Comparison of ENCODE assay signal across 9 cellular contexts in genomic region chr3:150599611-150600297, GRCh38. TPM values are rescaled to one million over a fixed set of nuclear protein-coding genes. Genes with fewer than 3 reads are reported as not detected.
DNase-seq lines count a peak whose midpoint lies in the region; ATAC-seq and TF ChIP-seq lines count a peak whose summit lies in the region.
"Had no signal": no experiment of that assay in that cellular context is flagged by ENCODE, and none has a peak within 500 bp of the region (broad histone marks: within the 10 kb centered on the region; RNA-seq: fewer than 3 reads in every experiment).

No MANE protein-coding gene starts in this region.

- TF ChIP-seq CTCF in Loucy (conservative IDR thresholded peaks at IDR 0.05; ENCODE audit: low read length) (no peak), smooth muscle cell (IDR thresholded peaks at IDR 0.05; ENCODE audit: borderline replicate concordance, insufficient read depth, poor library complexity, severe bottlenecking) (no peak)

- H2AFZ ChIP-seq in Loucy (ENCODE audit: low read length) (no peak overlapping the region), smooth muscle cell (ENCODE audit: low read depth) (no peak overlapping the region)

- H3K36me3 ChIP-seq in Loucy (ENCODE audit: insufficient read depth, low read length): no peaks in the 10 kb centered on the region
- H3K36me3 ChIP-seq in smooth muscle cell (ENCODE audit: low read depth): no peaks in the 10 kb centered on the region

- H3K9ac ChIP-seq in Loucy (ENCODE audit: low read depth, low read length, poor library complexity, severe bottlenecking): no peak overlapping the region
- H3K9ac ChIP-seq in smooth muscle cell (ENCODE audit: low read depth): peak overlapping the region; percentile 76

- H3K27ac Mint-ChIP-seq in activated naive CD8-positive, alpha-beta T cell treated with anti-CD3 and anti-CD28 coated beads, Interleukin-2, amount 50 U/mL, for 24 hours: peak overlapping the region; percentile 52
- H3K27ac Mint-ChIP-seq in activated naive CD8-positive, alpha-beta T cell treated with anti-CD3 and anti-CD28 coated beads for 36 hours: no peak overlapping the region
- no peak overlapping the region for H3K27ac Mint-ChIP-seq in stimulated activated effector memory CD8-positive, alpha-beta T cell treated with anti-CD3 and anti-CD28 coated beads, Interleukin-12 subunit alpha, Interleukin-12 subunit beta, amount 100 ng/mL, for 72 hours
- H3K27ac Mint-ChIP-seq: activated CD4-positive, alpha-beta memory T cell treated with anti-CD3 and anti-CD28 coated beads for 36 hours had no signal

- WGBS in smooth muscle cell (ENCODE audit: low lambda C conversion rate): 50% methylated on average over 4 of the region's 4 CpGs

- no peaks in the 10 kb centered on the region for H3K9me2 ChIP-seq in Loucy (replicated peaks; ENCODE audit: low read depth, low read length)

- H3K36me3 Mint-ChIP-seq in activated naive CD8-positive, alpha-beta T cell treated with anti-CD3 and anti-CD28 coated beads, Interleukin-2, amount 50 U/mL, for 24 hours (ENCODE audit: low read depth): peaks cover 16% of the 10 kb centered on the region
- H3K36me3 Mint-ChIP-seq in activated naive CD8-positive, alpha-beta T cell treated with anti-CD3 and anti-CD28 coated beads for 36 hours: peaks cover 18% of the 10 kb centered on the region
- peaks cover 22% of the 10 kb centered on the region for H3K36me3 Mint-ChIP-seq in stimulated activated effector memory CD8-positive, alpha-beta T cell treated with anti-CD3 and anti-CD28 coated beads, Interleukin-12 subunit alpha, Interleukin-12 subunit beta, amount 100 ng/mL, for 72 hours

- no peaks in the 10 kb centered on the region for H3F3A ChIP-seq in Loucy (ENCODE audit: low read depth)
- no peaks in the 10 kb centered on the region for H3F3A ChIP-seq in smooth muscle cell (ENCODE audit: low read depth)

- no peaks in the 10 kb centered on the region for H3K27me3 ChIP-seq in Loucy (ENCODE audit: insufficient read depth, low read length, poor library complexity, severe bottlenecking)
- H3K27me3 ChIP-seq in smooth muscle cell (ENCODE audit: low read depth): no peaks in the 10 kb centered on the region

- peak overlapping the region; percentile 95 for H3K27ac ChIP-seq in smooth muscle cell (ENCODE audit: low read depth)

- peaks cover 12% of the 10 kb centered on the region for H4K20me1 ChIP-seq in Loucy (ENCODE audit: insufficient read depth, low read length, poor library complexity, severe bottlenecking)
- peaks cover 9% of the 10 kb centered on the region for H4K20me1 ChIP-seq in smooth muscle cell (ENCODE audit: low read depth)

- ATAC-seq in activated naive CD8-positive, alpha-beta T cell treated with anti-CD3 and anti-CD28 coated beads, Interleukin-2, amount 50 U/mL, for 24 hours: no peak
- ATAC-seq in stimulated activated effector memory CD8-positive, alpha-beta T cell treated with anti-CD3 and anti-CD28 coated beads, Interleukin-12 subunit alpha, Interleukin-12 subunit beta, amount 100 ng/mL, for 72 hours: no peak
- ATAC-seq in HG02588 (IDR thresholded peaks at IDR 0.05; ENCODE audit: unreplicated experiment): no peak

- DNase-seq in activated naive CD8-positive, alpha-beta T cell treated with anti-CD3 and anti-CD28 coated beads, Interleukin-2, amount 50 U/mL, for 24 hours: no peak
- DNase-seq in activated naive CD8-positive, alpha-beta T cell treated with anti-CD3 and anti-CD28 coated beads for 36 hours: no peak
- DNase-seq in dermis blood vessel endothelial cell (peak; percentile 79), smooth muscle cell (lab: John Stamatoyannopoulos, UW; ENCODE audit: unreplicated experiment) (no peak), AG20443 (ENCODE audit: low spot score) (no peak)
- DNase-seq in stimulated activated effector memory CD8-positive, alpha-beta T cell treated with anti-CD3 and anti-CD28 coated beads, Interleukin-12 subunit alpha, Interleukin-12 subunit beta, amount 100 ng/mL, for 72 hours (ENCODE audit: low spot score in 2 of 2): no peak
- DNase-seq: activated CD4-positive, alpha-beta memory T cell treated with anti-CD3 and anti-CD28 coated beads for 36 hours had no signal

- H3K4me3 Mint-ChIP-seq in activated naive CD8-positive, alpha-beta T cell treated with anti-CD3 and anti-CD28 coated beads, Interleukin-2, amount 50 U/mL, for 24 hours: no peak overlapping the region
- no peak overlapping the region for H3K4me3 Mint-ChIP-seq in activated naive CD8-positive, alpha-beta T cell treated with anti-CD3 and anti-CD28 coated beads for 36 hours
- H3K4me3 Mint-ChIP-seq in stimulated activated effector memory CD8-positive, alpha-beta T cell treated with anti-CD3 and anti-CD28 coated beads, Interleukin-12 subunit alpha, Interleukin-12 subunit beta, amount 100 ng/mL, for 72 hours: no peak overlapping the region
- H3K4me3 Mint-ChIP-seq: activated CD4-positive, alpha-beta memory T cell treated with anti-CD3 and anti-CD28 coated beads for 36 hours had no signal

- H3K4me3 ChIP-seq in Loucy (ENCODE audit: low read length, poor library complexity, severe bottlenecking) (peak overlapping the region; percentile 41), smooth muscle cell (no peak overlapping the region)

- H3K27me3 Mint-ChIP-seq in activated naive CD8-positive, alpha-beta T cell treated with anti-CD3 and anti-CD28 coated beads, Interleukin-2, amount 50 U/mL, for 24 hours: peaks cover 2% of the 10 kb centered on the region
- H3K27me3 Mint-ChIP-seq in activated naive CD8-positive, alpha-beta T cell treated with anti-CD3 and anti-CD28 coated beads for 36 hours: no peaks in the 10 kb centered on the region
- H3K27me3 Mint-ChIP-seq: activated CD4-positive, alpha-beta memory T cell treated with anti-CD3 and anti-CD28 coated beads for 36 hours had no signal

- H3K4me1 ChIP-seq in Loucy (ENCODE audit: insufficient read depth, low read length, poor library complexity, severe bottlenecking) (peaks cover 29% of the 10 kb centered on the region), smooth muscle cell (ENCODE audit: low read depth) (peaks cover 19% of the 10 kb centered on the region)

- no peaks in the 10 kb centered on the region for H3K9me3 ChIP-seq in Loucy (ENCODE audit: insufficient read depth, low read depth, low read length)
- no peaks in the 10 kb centered on the region for H3K9me3 ChIP-seq in smooth muscle cell (replicated peaks; ENCODE audit: low read depth)

- H3K9me3 Mint-ChIP-seq in activated naive CD8-positive, alpha-beta T cell treated with anti-CD3 and anti-CD28 coated beads, Interleukin-2, amount 50 U/mL, for 24 hours: no peaks in the 10 kb centered on the region
- H3K9me3 Mint-ChIP-seq in activated naive CD8-positive, alpha-beta T cell treated with anti-CD3 and anti-CD28 coated beads for 36 hours: no peaks in the 10 kb centered on the region
- H3K9me3 Mint-ChIP-seq in stimulated activated effector memory CD8-positive, alpha-beta T cell treated with anti-CD3 and anti-CD28 coated beads, Interleukin-12 subunit alpha, Interleukin-12 subunit beta, amount 100 ng/mL, for 72 hours: no peaks in the 10 kb centered on the region
- H3K9me3 Mint-ChIP-seq: activated CD4-positive, alpha-beta memory T cell treated with anti-CD3 and anti-CD28 coated beads for 36 hours had no signal

- peaks cover 48% of the 10 kb centered on the region for H3K79me2 ChIP-seq in Loucy (ENCODE audit: insufficient read depth, low read length)
- H3K79me2 ChIP-seq in smooth muscle cell (ENCODE audit: low read depth): peaks cover 33% of the 10 kb centered on the region

- peak overlapping the region; percentile 58 for H3K4me2 ChIP-seq in Loucy (ENCODE audit: low read depth, low read length, poor library complexity, severe bottlenecking)
- H3K4me2 ChIP-seq in smooth muscle cell: peak overlapping the region; percentile 37

- peaks cover 50% of the 10 kb centered on the region for H3K4me1 Mint-ChIP-seq in activated naive CD8-positive, alpha-beta T cell treated with anti-CD3 and anti-CD28 coated beads, Interleukin-2, amount 50 U/mL, for 24 hours
- peaks cover 30% of the 10 kb centered on the region for H3K4me1 Mint-ChIP-seq in activated naive CD8-positive, alpha-beta T cell treated with anti-CD3 and anti-CD28 coated beads for 36 hours
- peaks cover 39% of the 10 kb centered on the region for H3K4me1 Mint-ChIP-seq in stimulated activated effector memory CD8-positive, alpha-beta T cell treated with anti-CD3 and anti-CD28 coated beads, Interleukin-12 subunit alpha, Interleukin-12 subunit beta, amount 100 ng/mL, for 72 hours

RNA-seq across cellular contexts. Expression of gene SELENOT, which starts 3.4 kb away (rescaled TPM):
- 100 to 1,000 TPM; 107 to 110 TPM for total RNA-seq in activated naive CD8-positive, alpha-beta T cell treated with anti-CD3 and anti-CD28 coated beads for 36 hours
- total RNA-seq in dermis blood vessel endothelial cell: 151 and 153 TPM in 2 replicates
- total RNA-seq in smooth muscle cell: 92.5 and 93.0 TPM in 2 replicates
- polyA plus RNA-seq in smooth muscle cell: 122 and 128 TPM in 2 replicates

RNA-seq across cellular contexts. Expression of gene EIF2A, which starts 53.2 kb away (rescaled TPM):
- total RNA-seq in activated naive CD8-positive, alpha-beta T cell treated with anti-CD3 and anti-CD28 coated beads for 36 hours: 100 to 1,000 TPM; 147 to 149 TPM
- total RNA-seq in dermis blood vessel endothelial cell (272 and 304 TPM in 2 replicates), smooth muscle cell (155 and 166 TPM in 2 replicates)
- 34.0 and 44.1 TPM in 2 replicates for polyA plus RNA-seq in smooth muscle cell

RNA-seq across cellular contexts. Expression of gene SERP1, which starts 53.5 kb away (rescaled TPM):
- total RNA-seq in activated naive CD8-positive, alpha-beta T cell treated with anti-CD3 and anti-CD28 coated beads for 36 hours: 100 to 1,000 TPM; 121 to 123 TPM
- total RNA-seq in dermis blood vessel endothelial cell (169 and 248 TPM in 2 replicates), smooth muscle cell (268 TPM in 2 replicates)
- polyA plus RNA-seq in smooth muscle cell: 202 and 247 TPM in 2 replicates
